ENCODE assay signal across 18 cellular contexts in genomic region chr13:44277459-44277858, GRCh38.
"Had no signal": no experiment of that assay in that cellular context is flagged by ENCODE, and none has a peak within 500 bp of the region (broad histone marks: within the 10 kb centered on the region; RNA-seq: fewer than 3 reads in every experiment).

No MANE protein-coding gene starts in this region.

- H3K27me3 Mint-ChIP-seq: activated CD4-positive, alpha-beta T cell treated with anti-CD3 and anti-CD28 coated beads, Interleukin-2, amount 10 ng/mL, durations not matched to agents 7 days and 5 days had no signal

- H3K9ac ChIP-seq: parathyroid adenoma had no signal

- H3K9me3 ChIP-seq: body of pancreas, spleen, transverse colon, vagina had no signal

- ATAC-seq: activated T-cell treated with anti-CD3 and anti-CD28 coated beads, Interleukin-2, amount 50 U/mL, for 4 hours; body of pancreas; left ventricle myocardium superior had no signal

- H3K27ac ChIP-seq: spleen, transverse colon, vagina had no signal

- H3K4me3 ChIP-seq: body of pancreas, dorsolateral prefrontal cortex, spleen, transverse colon, vagina had no signal

- H3K27ac Mint-ChIP-seq: activated naive CD4-positive, alpha-beta T cell treated with anti-CD3 and anti-CD28 coated beads, Interleukin-2, amount 50 U/mL, for 24 hours had no signal

- H3K27me3 ChIP-seq: body of pancreas, dorsolateral prefrontal cortex, transverse colon, vagina had no signal

- H3K79me2 ChIP-seq: parathyroid adenoma had no signal

- H3K4me3 Mint-ChIP-seq: activated CD4-positive, alpha-beta T cell treated with anti-CD3 and anti-CD28 coated beads, Interleukin-2, amount 10 ng/mL, durations not matched to agents 7 days and 5 days; activated naive CD4-positive, alpha-beta T cell treated with anti-CD3 and anti-CD28 coated beads, Interleukin-2, amount 50 U/mL, for 24 hours; activated T-cell treated with anti-CD3 and anti-CD28 coated beads, Interleukin-2, amount 50 U/mL, for 4 hours; immature natural killer cell; nephron had no signal

- H3K4me1 ChIP-seq: parathyroid adenoma had no signal

- DNase-seq: activated CD8-positive, alpha-beta memory T cell treated with anti-CD3 and anti-CD28 coated beads, Interleukin-2, amount 50 U/mL, for 4 hours; activated effector memory CD4-positive, alpha-beta T cell treated with Interleukin-2 at 50 U/mL for 16 hours; activated T-cell treated with anti-CD3 and anti-CD28 coated beads, Interleukin-2, amount 50 U/mL, for 4 hours; amygdala; body of pancreas; caudate nucleus; dorsolateral prefrontal cortex; immature natural killer cell; left ventricle myocardium superior; spleen; substantia nigra; T1000; transverse colon had no signal

- H2AFZ ChIP-seq: parathyroid adenoma had no signal

- H3K9me3 Mint-ChIP-seq: nephron had no signal

- H3K36me3 ChIP-seq: spleen, transverse colon, vagina had no signal
